17 cellular contexts compared by ENCODE assay signal in genomic region chr4:38560340-38560739, GRCh38.
"Had no signal": no experiment of that assay in that cellular context is flagged by ENCODE, and none has a peak within 500 bp of the region (broad histone marks: within the 10 kb centered on the region; RNA-seq: fewer than 3 reads in every experiment).

No MANE protein-coding gene starts in this region.

- H3K4me1 ChIP-seq: colonic mucosa had no signal

- H3K27me3 ChIP-seq: ascending aorta, colonic mucosa, spleen, upper lobe of right lung had no signal

- H3K27ac Mint-ChIP-seq: activated CD4-positive, alpha-beta T cell treated with anti-CD3 and anti-CD28 coated beads, Interleukin-2, amount 10 ng/mL, durations not matched to agents 7 days and 5 days; activated CD8-positive, alpha-beta T cell treated with anti-CD3 and anti-CD28 coated beads, Interleukin-2, amount 10 ng/mL, durations not matched to agents 7 days and 5 days; endodermal cell; stimulated activated memory B cell treated with anti-CD40 and anti-IgM and Interleukin-4, amounts not matched to agents 10 μg/mL and 1 μg/mL and 100 μg/mL, for 72 hours had no signal

- H3K36me3 ChIP-seq: ascending aorta, colonic mucosa, lower lobe of right lung, spleen, upper lobe of right lung had no signal

- DNase-seq: activated CD4-positive, alpha-beta T cell treated with anti-CD3 and anti-CD28 coated beads, Interleukin-2, amount 10 ng/mL, durations not matched to agents 7 days and 5 days; activated CD8-positive, alpha-beta memory T cell treated with anti-CD3 and anti-CD28 coated beads, Interleukin-2, amount 50 U/mL, for 4 hours; activated CD8-positive, alpha-beta T cell treated with anti-CD3 and anti-CD28 coated beads, Interleukin-2, amount 10 ng/mL, durations not matched to agents 7 days and 5 days; activated effector memory CD4-positive, alpha-beta T cell treated with anti-CD3 and anti-CD28 coated beads, Interleukin-2, amount 50 U/mL, for 16 hours; colonic mucosa; endodermal cell; erythroblast; foreskin melanocyte; head of caudate nucleus; lower lobe of right lung; retina; spleen; T1000; upper lobe of right lung had no signal

- H3K9me3 Mint-ChIP-seq: central memory CD8-positive, alpha-beta T cell had no signal

- H3K4me1 Mint-ChIP-seq: endodermal cell; stimulated activated memory B cell treated with anti-CD40 and anti-IgM and Interleukin-4, amounts not matched to agents 10 μg/mL and 1 μg/mL and 100 μg/mL, for 72 hours had no signal

- ATAC-seq: activated CD8-positive, alpha-beta T cell treated with anti-CD3 and anti-CD28 coated beads, Interleukin-2, amount 10 ng/mL, durations not matched to agents 7 days and 5 days; lower lobe of right lung; upper lobe of right lung had no signal

- H3K9me3 ChIP-seq: ascending aorta, colonic mucosa, lower lobe of right lung, upper lobe of right lung had no signal

- H3K4me3 Mint-ChIP-seq: activated CD4-positive, alpha-beta T cell treated with anti-CD3 and anti-CD28 coated beads, Interleukin-2, amount 10 ng/mL, durations not matched to agents 7 days and 5 days; activated CD8-positive, alpha-beta T cell treated with anti-CD3 and anti-CD28 coated beads, Interleukin-2, amount 10 ng/mL, durations not matched to agents 7 days and 5 days; central memory CD8-positive, alpha-beta T cell; endodermal cell; stimulated activated memory B cell treated with anti-CD40 and anti-IgM and Interleukin-4, amounts not matched to agents 10 μg/mL and 1 μg/mL and 100 μg/mL, for 72 hours had no signal

- H3K27me3 Mint-ChIP-seq: central memory CD8-positive, alpha-beta T cell had no signal

- H3K4me3 ChIP-seq: ascending aorta, colonic mucosa, lower lobe of right lung, spleen, upper lobe of right lung had no signal

- H3K27ac ChIP-seq: ascending aorta, colonic mucosa, lower lobe of right lung, spleen, upper lobe of right lung had no signal

- H3K36me3 Mint-ChIP-seq: stimulated activated memory B cell treated with anti-CD40 and anti-IgM and Interleukin-4, amounts not matched to agents 10 μg/mL and 1 μg/mL and 100 μg/mL, for 72 hours had no signal
